1 cellular context compared by ENCODE assay signal in genomic region chr7:112459645-112460044, GRCh38.
TF ChIP-seq lines count a peak whose summit lies in the region.

No MANE protein-coding gene starts in this region.

TF ChIP-seq in HepG2, 621 proteins besides CTCF, POLR2A, EP300 and RAD21 (continued from another document):
- TF ChIP-seq, protein P1, sequence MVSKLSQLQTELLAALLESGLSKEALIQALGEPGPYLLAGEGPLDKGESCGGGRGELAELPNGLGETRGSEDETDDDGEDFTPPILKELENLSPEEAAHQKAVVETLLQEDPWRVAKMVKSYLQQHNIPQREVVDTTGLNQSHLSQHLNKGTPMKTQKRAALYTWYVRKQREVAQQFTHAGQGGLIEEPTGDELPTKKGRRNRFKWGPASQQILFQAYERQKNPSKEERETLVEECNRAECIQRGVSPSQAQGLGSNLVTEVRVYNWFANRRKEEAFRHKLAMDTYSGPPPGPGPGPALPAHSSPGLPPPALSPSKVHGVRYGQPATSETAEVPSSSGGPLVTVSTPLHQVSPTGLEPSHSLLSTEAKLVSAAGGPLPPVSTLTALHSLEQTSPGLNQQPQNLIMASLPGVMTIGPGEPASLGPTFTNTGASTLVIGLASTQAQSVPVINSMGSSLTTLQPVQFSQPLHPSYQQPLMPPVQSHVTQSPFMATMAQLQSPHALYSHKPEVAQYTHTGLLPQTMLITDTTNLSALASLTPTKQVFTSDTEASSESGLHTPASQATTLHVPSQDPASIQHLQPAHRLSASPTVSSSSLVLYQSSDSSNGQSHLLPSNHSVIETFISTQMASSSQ (IDR thresholded peaks at IDR 0.05; ENCODE audit: low read depth), result no peak
- TF ChIP-seq, protein P1 (CRISPR knock-in tag; IDR thresholded peaks at IDR 0.05; ENCODE audit: borderline replicate concordance), result no peak
- no peak for TF ChIP-seq RFX3 (CRISPR knock-in tag; IDR thresholded peaks at IDR 0.05)
TF ChIP-seq in HepG2: peak in this region for 0.
